17 cellular contexts compared by ENCODE assay signal in genomic region chr10:62613429-62613828, GRCh38.
DNase-seq lines count a peak whose midpoint lies in the region; ATAC-seq and TF ChIP-seq lines count a peak whose summit lies in the region.
"Had no signal": no experiment of that assay in that cellular context is flagged by ENCODE, and none has a peak within 500 bp of the region (broad histone marks: within the 10 kb centered on the region; RNA-seq: fewer than 3 reads in every experiment).

No MANE protein-coding gene starts in this region.

- CTCF ChIA-PET in A673 (lab: Charles Lee): interaction anchor here (0.6 to 0.9 kb wide), 2 partner anchors 176 to 205 kb away, joined by 3 to 11 read pairs; no protein-coding TSS in a partner anchor

- ATAC-seq in HG03432 (IDR thresholded peaks at IDR 0.05; ENCODE audit: unreplicated experiment): no peak
- ATAC-seq: activated T-cell treated with anti-CD3 and anti-CD28 coated beads, Interleukin-2, amount 50 U/mL, for 4 hours; heart right ventricle had no signal

- intact Hi-C loops in A673 (cut with micrococcal nuclease; ENCODE audit: unreplicated experiment): loop anchor here (5.0 to 10.0 kb wide), 4 partner anchors 391 to 1154 kb away; no protein-coding TSS in a partner anchor
- intact Hi-C loops in breast epithelium (cut with DNase I; ENCODE audit: low total_unique reads): no loop called here

- DNase-seq in A673 (ENCODE audit: low spot score) (peak; percentile 75), HCEC 1CT (peak; percentile 45), astrocyte of the hippocampus (ENCODE audit: low read depth, low spot score) (peak; percentile 59), iris pigment epithelial cell (ENCODE audit: low read depth) (peak; percentile 54), GM13976 (ENCODE audit: low spot score) (no peak), breast epithelium (ENCODE audit: low spot score in 2 of 2) (no peak), NCI-H510A treated with DMSO at 0.1 percent for 48 hours (lab: John Stamatoyannopoulos, UW) (no peak)
- DNase-seq: activated T-cell treated with anti-CD3 and anti-CD28 coated beads, Interleukin-2, amount 50 U/mL, for 4 hours; Calu3; heart right ventricle; NCI-H187; NCI-H524; stomach; uterus had no signal

- H3K27ac ChIP-seq in A673 (ENCODE audit: low read depth, low read length, poor library complexity, severe bottlenecking) (peak overlapping the region; percentile 27), breast epithelium (no peak overlapping the region)
- H3K27ac ChIP-seq: heart right ventricle, parathyroid adenoma, SK-N-MC, stomach, uterus had no signal

- in situ Hi-C loops in GM13976 (cut with MboI; ENCODE audit: low sequenced_read_pairs, unreplicated experiment): loop anchor here (5.0 kb wide), 1 partner anchor 69 kb away; no protein-coding TSS in a partner anchor

- TF ChIP-seq CTCF in A673 (conservative IDR thresholded peaks at IDR 0.05; ENCODE audit: low read depth, low read length) (no peak), GM13976 (IDR thresholded peaks at IDR 0.05; ENCODE audit: borderline replicate concordance, control extremely low read depth, extremely low read depth, insufficient read depth, missing control alignments) (no peak), breast epithelium (IDR thresholded peaks at IDR 0.05) (no peak)

- POLR2A ChIA-PET in A673 (lab: Charles Lee; ENCODE audit: low non-redundant PET): interaction anchor here (1.1 kb wide), 1 partner anchor 202 kb away, joined by 3 read pairs; the partner anchor contains the start of gene EGR2

- H3K9me3 ChIP-seq in A673 (ENCODE audit: low read depth, low read length, poor library complexity, severe bottlenecking) (no peaks in the 10 kb centered on the region), breast epithelium (no peaks in the 10 kb centered on the region)
- H3K9me3 ChIP-seq: heart right ventricle, stomach, uterus had no signal

- TF ChIP-seq POLR2A in breast epithelium (IDR thresholded peaks at IDR 0.05): no peak

- no peak overlapping the region for H3K4me3 ChIP-seq in A673 (ENCODE audit: low read depth, low read length, poor library complexity, severe bottlenecking)
- no peak overlapping the region for H3K4me3 ChIP-seq in breast epithelium
- H3K4me3 ChIP-seq: heart right ventricle, SK-N-MC, stomach, uterus had no signal

- BruUV-seq in A673 (replicated peaks; lab: Mats Ljungman, UMichigan): no TSS peak

- H3K4me1 ChIP-seq in A673 (ENCODE audit: insufficient read depth, low read length, poor library complexity, severe bottlenecking) (peaks cover 29% of the 10 kb centered on the region), breast epithelium (no peaks in the 10 kb centered on the region)
- H3K4me1 ChIP-seq: parathyroid adenoma, stomach, uterus had no signal

- H3K27me3 ChIP-seq in A673 (replicated peaks; ENCODE audit: insufficient read depth, low read depth, low read length, poor library complexity): no peaks in the 10 kb centered on the region
- H3K27me3 ChIP-seq in breast epithelium: no peaks in the 10 kb centered on the region
- H3K27me3 ChIP-seq: stomach, uterus had no signal

- H3K36me3 ChIP-seq in A673 (ENCODE audit: insufficient read depth, low read length, poor library complexity, severe bottlenecking) (no peaks in the 10 kb centered on the region), breast epithelium (no peaks in the 10 kb centered on the region)
- H3K36me3 ChIP-seq: heart right ventricle, stomach, uterus had no signal

Comparison
In these comparisons a context has a peak if more than half of its experiments do, and no peak if none do; other contexts are left out.
1. DNase-seq: peak in A673 (single experiment), HCEC 1CT (single experiment), astrocyte of the hippocampus (single experiment) and iris pigment epithelial cell (single experiment); none in GM13976 (single experiment), breast epithelium (0 of 2) and NCI-H510A treated with DMSO at 0.1 percent for 48 hours (single experiment).